1 cellular context compared by ENCODE assay signal in genomic region chr12:65728913-65729793, GRCh38.
A peak's percentile ranks its signal among the peaks of the same experiment; 100 is the strongest.
TF ChIP-seq lines count a peak whose summit lies in the region.

No MANE protein-coding gene starts in this region.

TF ChIP-seq in HEK293, 187 proteins besides CTCF, POLR2A, EP300 and RAD21 (continued from another document and continues in another):
- TF ChIP-seq, protein P1, sequence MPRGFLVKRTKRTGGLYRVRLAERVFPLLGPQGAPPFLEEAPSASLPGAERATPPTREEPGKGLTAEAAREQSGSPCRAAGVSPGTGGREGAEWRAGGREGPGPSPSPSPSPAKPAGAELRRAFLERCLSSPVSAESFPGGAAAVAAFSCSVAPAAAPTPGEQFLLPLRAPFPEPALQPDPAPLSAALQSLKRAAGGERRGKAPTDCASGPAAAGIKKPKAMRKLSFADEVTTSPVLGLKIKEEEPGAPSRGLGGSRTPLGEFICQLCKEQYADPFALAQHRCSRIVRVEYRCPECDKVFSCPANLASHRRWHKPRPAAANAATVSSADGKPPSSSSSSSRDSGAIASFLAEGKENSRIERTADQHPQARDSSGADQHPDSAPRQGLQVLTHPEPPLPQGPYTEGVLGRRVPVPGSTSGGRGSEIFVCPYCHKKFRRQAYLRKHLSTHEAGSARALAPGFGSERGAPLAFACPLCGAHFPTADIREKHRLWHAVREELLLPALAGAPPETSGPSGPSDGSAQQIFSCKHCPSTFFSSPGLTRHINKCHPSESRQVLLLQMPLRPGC (tag by site-specific recombination; IDR thresholded peaks at IDR 0.05): no peak
- TF ChIP-seq ZNF621 (tag by site-specific recombination; IDR thresholded peaks at IDR 0.05) (no peak), PRDM1 (tag by site-specific recombination; IDR thresholded peaks at IDR 0.05) (peak; percentile 92), ZSCAN4 (tag by site-specific recombination; IDR thresholded peaks at IDR 0.05) (0 out of 2 replicates have a peak, but pooled peaks have one; percentile 9), PATZ1 (tag by site-specific recombination; IDR thresholded peaks at IDR 0.05) (peak; percentile 78), ZNF112 (tag by site-specific recombination; IDR thresholded peaks at IDR 0.05) (no peak), ZNF624 (tag by site-specific recombination; IDR thresholded peaks at IDR 0.05) (no peak), OSR2 (tag by site-specific recombination; IDR thresholded peaks at IDR 0.05) (0 out of 2 replicates have a peak, but pooled peaks have one; percentile 40), ZNF155 (tag by site-specific recombination; IDR thresholded peaks at IDR 0.05) (no peak), SP3 (tag by site-specific recombination; IDR thresholded peaks at IDR 0.05) (peak; percentile 42; the same call in 1 of the 2 replicates), ZNF24 (tag by site-specific recombination; IDR thresholded peaks at IDR 0.05) (no peak), ZNF449 (tag by site-specific recombination; IDR thresholded peaks at IDR 0.05) (no peak), ZNF561 (tag by site-specific recombination; IDR thresholded peaks at IDR 0.05; ENCODE audit: borderline replicate concordance) (peak; percentile 37; the same call in 1 of the 2 replicates), HOXC10 (CRISPR knock-in tag; IDR thresholded peaks at IDR 0.05) (0 out of 2 replicates have a peak, but pooled peaks have one; percentile 47), ZBTB21 (tag by site-specific recombination; IDR thresholded peaks at IDR 0.05) (no peak), GLIS2 (tag by site-specific recombination; IDR thresholded peaks at IDR 0.05) (peak; percentile 95), HOXD13 (CRISPR knock-in tag; IDR thresholded peaks at IDR 0.05; ENCODE audit: borderline replicate concordance) (peak; percentile 38; the same call in 1 of the 2 replicates), ZBTB20 (tag by site-specific recombination; IDR thresholded peaks at IDR 0.05) (peak; percentile 81), ZNF692 (tag by site-specific recombination; IDR thresholded peaks at IDR 0.05) (no peak; the same call in none of the 2 replicates), PRDM10 (tag by site-specific recombination; IDR thresholded peaks at IDR 0.05) (peak; percentile 97), ZNF26 (tag by site-specific recombination; IDR thresholded peaks at IDR 0.05) (no peak), TRIM28 (IDR thresholded peaks at IDR 0.05; ENCODE audit: borderline replicate concordance, low read length) (peak; percentile 29; the same call in 1 of the 2 replicates), KLF8 (tag by site-specific recombination; IDR thresholded peaks at IDR 0.05) (0 out of 2 replicates have a peak, but pooled peaks have one; percentile 52), SALL2 (tag by site-specific recombination; IDR thresholded peaks at IDR 0.05; ENCODE audit: borderline replicate concordance) (no peak), GLI4 (tag by site-specific recombination; IDR thresholded peaks at IDR 0.05) (no peak)
- TF ChIP-seq, protein P2, sequence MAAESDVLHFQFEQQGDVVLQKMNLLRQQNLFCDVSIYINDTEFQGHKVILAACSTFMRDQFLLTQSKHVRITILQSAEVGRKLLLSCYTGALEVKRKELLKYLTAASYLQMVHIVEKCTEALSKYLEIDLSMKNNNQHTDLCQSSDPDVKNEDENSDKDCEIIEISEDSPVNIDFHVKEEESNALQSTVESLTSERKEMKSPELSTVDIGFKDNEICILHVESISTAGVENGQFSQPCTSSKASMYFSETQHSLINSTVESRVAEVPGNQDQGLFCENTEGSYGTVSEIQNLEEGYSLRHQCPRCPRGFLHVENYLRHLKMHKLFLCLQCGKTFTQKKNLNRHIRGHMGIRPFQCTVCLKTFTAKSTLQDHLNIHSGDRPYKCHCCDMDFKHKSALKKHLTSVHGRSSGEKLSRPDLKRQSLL (tag by site-specific recombination; IDR thresholded peaks at IDR 0.05): peak; percentile 60; the same call in 1 of the 2 replicates
- TF ChIP-seq, protein P3, sequence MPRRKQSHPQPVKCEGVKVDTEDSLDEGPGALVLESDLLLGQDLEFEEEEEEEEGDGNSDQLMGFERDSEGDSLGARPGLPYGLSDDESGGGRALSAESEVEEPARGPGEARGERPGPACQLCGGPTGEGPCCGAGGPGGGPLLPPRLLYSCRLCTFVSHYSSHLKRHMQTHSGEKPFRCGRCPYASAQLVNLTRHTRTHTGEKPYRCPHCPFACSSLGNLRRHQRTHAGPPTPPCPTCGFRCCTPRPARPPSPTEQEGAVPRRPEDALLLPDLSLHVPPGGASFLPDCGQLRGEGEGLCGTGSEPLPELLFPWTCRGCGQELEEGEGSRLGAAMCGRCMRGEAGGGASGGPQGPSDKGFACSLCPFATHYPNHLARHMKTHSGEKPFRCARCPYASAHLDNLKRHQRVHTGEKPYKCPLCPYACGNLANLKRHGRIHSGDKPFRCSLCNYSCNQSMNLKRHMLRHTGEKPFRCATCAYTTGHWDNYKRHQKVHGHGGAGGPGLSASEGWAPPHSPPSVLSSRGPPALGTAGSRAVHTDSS (tag by site-specific recombination; IDR thresholded peaks at IDR 0.05): no peak
- TF ChIP-seq, protein P4, sequence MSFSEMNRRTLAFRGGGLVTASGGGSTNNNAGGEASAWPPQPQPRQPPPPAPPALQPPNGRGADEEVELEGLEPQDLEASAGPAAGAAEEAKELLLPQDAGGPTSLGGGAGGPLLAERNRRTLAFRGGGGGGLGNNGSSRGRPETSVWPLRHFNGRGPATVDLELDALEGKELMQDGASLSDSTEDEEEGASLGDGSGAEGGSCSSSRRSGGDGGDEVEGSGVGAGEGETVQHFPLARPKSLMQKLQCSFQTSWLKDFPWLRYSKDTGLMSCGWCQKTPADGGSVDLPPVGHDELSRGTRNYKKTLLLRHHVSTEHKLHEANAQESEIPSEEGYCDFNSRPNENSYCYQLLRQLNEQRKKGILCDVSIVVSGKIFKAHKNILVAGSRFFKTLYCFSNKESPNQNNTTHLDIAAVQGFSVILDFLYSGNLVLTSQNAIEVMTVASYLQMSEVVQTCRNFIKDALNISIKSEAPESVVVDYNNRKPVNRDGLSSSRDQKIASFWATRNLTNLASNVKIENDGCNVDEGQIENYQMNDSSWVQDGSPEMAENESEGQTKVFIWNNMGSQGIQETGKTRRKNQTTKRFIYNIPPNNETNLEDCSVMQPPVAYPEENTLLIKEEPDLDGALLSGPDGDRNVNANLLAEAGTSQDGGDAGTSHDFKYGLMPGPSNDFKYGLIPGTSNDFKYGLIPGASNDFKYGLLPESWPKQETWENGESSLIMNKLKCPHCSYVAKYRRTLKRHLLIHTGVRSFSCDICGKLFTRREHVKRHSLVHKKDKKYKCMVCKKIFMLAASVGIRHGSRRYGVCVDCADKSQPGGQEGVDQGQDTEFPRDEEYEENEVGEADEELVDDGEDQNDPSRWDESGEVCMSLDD (tag by site-specific recombination; IDR thresholded peaks at IDR 0.05): peak; percentile 85
- TF ChIP-seq, protein P5, sequence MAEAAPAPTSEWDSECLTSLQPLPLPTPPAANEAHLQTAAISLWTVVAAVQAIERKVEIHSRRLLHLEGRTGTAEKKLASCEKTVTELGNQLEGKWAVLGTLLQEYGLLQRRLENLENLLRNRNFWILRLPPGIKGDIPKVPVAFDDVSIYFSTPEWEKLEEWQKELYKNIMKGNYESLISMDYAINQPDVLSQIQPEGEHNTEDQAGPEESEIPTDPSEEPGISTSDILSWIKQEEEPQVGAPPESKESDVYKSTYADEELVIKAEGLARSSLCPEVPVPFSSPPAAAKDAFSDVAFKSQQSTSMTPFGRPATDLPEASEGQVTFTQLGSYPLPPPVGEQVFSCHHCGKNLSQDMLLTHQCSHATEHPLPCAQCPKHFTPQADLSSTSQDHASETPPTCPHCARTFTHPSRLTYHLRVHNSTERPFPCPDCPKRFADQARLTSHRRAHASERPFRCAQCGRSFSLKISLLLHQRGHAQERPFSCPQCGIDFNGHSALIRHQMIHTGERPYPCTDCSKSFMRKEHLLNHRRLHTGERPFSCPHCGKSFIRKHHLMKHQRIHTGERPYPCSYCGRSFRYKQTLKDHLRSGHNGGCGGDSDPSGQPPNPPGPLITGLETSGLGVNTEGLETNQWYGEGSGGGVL (tag by site-specific recombination; IDR thresholded peaks at IDR 0.05): 0 out of 2 replicates have a peak, but pooled peaks have one; percentile 11
- TF ChIP-seq, protein P6, sequence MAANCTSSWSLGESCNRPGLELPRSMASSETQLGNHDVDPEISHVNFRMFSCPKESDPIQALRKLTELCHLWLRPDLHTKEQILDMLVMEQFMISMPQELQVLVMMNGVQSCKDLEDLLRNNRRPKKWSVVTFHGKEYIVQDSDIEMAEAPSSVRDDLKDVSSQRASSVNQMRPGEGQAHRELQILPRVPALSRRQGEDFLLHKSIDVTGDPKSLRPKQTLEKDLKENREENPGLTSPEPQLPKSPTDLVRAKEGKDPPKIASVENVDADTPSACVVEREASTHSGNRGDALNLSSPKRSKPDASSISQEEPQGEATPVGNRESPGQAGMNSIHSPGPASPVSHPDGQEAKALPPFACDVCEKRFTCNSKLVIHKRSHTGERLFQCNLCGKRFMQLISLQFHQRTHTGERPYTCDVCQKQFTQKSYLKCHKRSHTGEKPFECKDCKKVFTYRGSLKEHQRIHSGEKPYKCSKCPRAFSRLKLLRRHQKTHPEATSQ (tag by site-specific recombination; IDR thresholded peaks at IDR 0.05): 0 out of 2 replicates have a peak, but pooled peaks have one; percentile 27
